In genomic region chr2:156321243-156321904, GRCh38 we compare ENCODE assay signal across 8 cellular contexts. TPM values are rescaled to one million over a fixed set of nuclear protein-coding genes. Genes with fewer than 3 reads are reported as not detected.
A peak's percentile ranks its signal among the peaks of the same experiment; 100 is the strongest.
DNase-seq lines count a peak whose midpoint lies in the region; ATAC-seq and TF ChIP-seq lines count a peak whose summit lies in the region.

No MANE protein-coding gene starts in this region.

- no peak for TF ChIP-seq POLR2A in esophagus squamous epithelium (IDR thresholded peaks at IDR 0.05)
- no peak for TF ChIP-seq POLR2A in lower leg skin (IDR thresholded peaks at IDR 0.05)

- no peak for TF ChIP-seq CTCF in WI38 (IDR thresholded peaks at IDR 0.05; ENCODE audit: low read depth, low read length)
- TF ChIP-seq CTCF in esophagus squamous epithelium (IDR thresholded peaks at IDR 0.05) = no peak
- TF ChIP-seq CTCF in lower leg skin (IDR thresholded peaks at IDR 0.05) = no peak

- no peaks in the 10 kb centered on the region for H3K36me3 ChIP-seq in ES-I3 (ENCODE audit: insufficient read depth, low read length)
- peaks cover 0 to 18% (median 0%) of the 10 kb centered on the region in 3 donors for H3K36me3 ChIP-seq in esophagus squamous epithelium

- H3K4me3 ChIP-seq in WI38 (ENCODE audit: low read depth, low read length) (peak overlapping the region; percentile 63), esophagus squamous epithelium (peak overlapping the region; percentile 26 to 67 (median 42)), lower leg skin (ENCODE audit: low read depth, poor library complexity, severe bottlenecking) (no peak overlapping the region)

- no peak overlapping the region for H3K27ac ChIP-seq in esophagus squamous epithelium

- H3K9me3 ChIP-seq in ES-I3 (ENCODE audit: control insufficient read depth, insufficient read depth, low read length) = no peaks in the 10 kb centered on the region
- no peaks in the 10 kb centered on the region for H3K9me3 ChIP-seq in esophagus squamous epithelium

- WGBS in esophagus squamous epithelium, 2 donors = 5 to 9% methylated on average over 14 to 31 of the region's 31 CpGs
- WGBS in lower leg skin, 2 donors = 1 to 5% methylated on average over 31 of the region's 31 CpGs

- peak overlapping the region; percentile 21; the same call in 1 of the 2 replicates for H3K9ac ChIP-seq in ES-I3 (ENCODE audit: low read depth, low read length)

- no peaks in the 10 kb centered on the region for H3K4me1 ChIP-seq in ES-I3 (ENCODE audit: insufficient read depth, low read length)
- peaks cover 3 to 32% (median 19%) of the 10 kb centered on the region in 3 donors for H3K4me1 ChIP-seq in esophagus squamous epithelium

- DNase-seq in esophagus squamous epithelium (lab: John Stamatoyannopoulos, UW) = no peak
- DNase-seq in retina = peak; percentile 78
- no peak for DNase-seq in NCI-H146 (lab: John Stamatoyannopoulos, UW)
- DNase-seq in lower leg skin (ENCODE audit: low spot score in 2 of 2) = no peak

- H3K27me3 ChIP-seq in esophagus squamous epithelium = peaks cover 0 to 47% (median 2%) of the 10 kb centered on the region in 4 donors

- intact Hi-C loops in esophagus squamous epithelium (cut with DNase I) (no loop called here), lower leg skin (cut with DNase I; ENCODE audit: low total_unique reads) (loop anchor here (10.0 kb wide), 1 partner anchor 273 kb away; no protein-coding TSS in a partner anchor)

- no peak for ATAC-seq in HG02678 (IDR thresholded peaks at IDR 0.05; ENCODE audit: unreplicated experiment)
- ATAC-seq in GM21447 (IDR thresholded peaks at IDR 0.05; ENCODE audit: unreplicated experiment) = no peak

RNA-seq across cellular contexts. Expression of gene NR4A2, which starts 11.1 kb away (rescaled TPM):
- 1 to 10 TPM in 3 of 4 donors, under 1 TPM in 1; 0.95 to 1.6 (median 1.2) TPM for total RNA-seq in esophagus squamous epithelium
- total RNA-seq in lower leg skin = 10 to 100 TPM in 1 of 4 donors, 1 to 10 TPM in 3; 1.8 to 11.6 (median 5.2) TPM
